ENCODE assay signal across 20 cellular contexts in the genomic region with DNA sequence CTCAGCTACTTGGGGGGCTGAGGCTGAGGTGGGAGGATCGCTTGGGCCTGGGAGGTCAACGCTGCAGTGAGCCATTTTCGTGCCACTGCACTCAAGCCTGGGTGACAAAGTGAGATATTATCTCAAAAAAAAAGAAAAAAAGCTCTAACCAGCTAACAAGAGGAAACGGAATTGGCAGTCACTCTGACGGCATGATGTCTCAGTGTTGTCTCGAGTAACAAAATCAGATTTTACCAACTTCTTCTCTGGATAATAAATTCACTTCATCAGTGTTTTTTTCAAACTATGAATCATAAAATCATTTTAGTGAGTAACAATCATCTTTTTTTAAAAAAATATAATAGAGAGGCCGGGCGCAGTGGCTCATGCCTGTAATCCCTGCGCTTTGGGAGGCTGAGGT.
"Had no signal": no experiment of that assay in that cellular context is flagged by ENCODE, and none has a peak within 500 bp of the region (broad histone marks: within the 10 kb centered on the region; RNA-seq: fewer than 3 reads in every experiment).

No MANE protein-coding gene starts in this region.

- H3K4me1 ChIP-seq: SJCRH30 had no signal

- H3K36me3 ChIP-seq: Peyer's patch, SJCRH30 had no signal

- H3K27me3 ChIP-seq: Peyer's patch, SJCRH30 had no signal

- H3K4me2 ChIP-seq: PC-9 had no signal

- H2AFZ ChIP-seq: PC-9 had no signal

- ATAC-seq: Right ventricle myocardium inferior, SK-N-SH treated with all-trans-retinoic acid at 6 μM for 48 hours had no signal

- H3K4me3 ChIP-seq: PC-9, Peyer's patch, SJCRH30 had no signal

- H3K27ac ChIP-seq: PC-9, Peyer's patch, SJCRH30 had no signal

- DNase-seq: KBM-7, MM.1S, NCI-H1092 treated with DMSO at 0.1 percent for 48 hours, NCI-H1436, NCI-H187, NCI-H2029, NCI-H2081 treated with DMSO at 0.1 percent for 48 hours, NCI-H2171, NCI-H226, NCI-H446, NCI-H510A, NCI-H524 treated with DMSO at 0.1 percent for 48 hours, NCI-H69, NCI-H774, PC-9, Peyer's patch, SHP77 treated with DMSO at 0.1 percent for 48 hours, SJCRH30 had no signal

- H3K9me3 ChIP-seq: Peyer's patch, SJCRH30 had no signal
